17 cellular contexts compared by ENCODE assay signal in the genomic region with DNA sequence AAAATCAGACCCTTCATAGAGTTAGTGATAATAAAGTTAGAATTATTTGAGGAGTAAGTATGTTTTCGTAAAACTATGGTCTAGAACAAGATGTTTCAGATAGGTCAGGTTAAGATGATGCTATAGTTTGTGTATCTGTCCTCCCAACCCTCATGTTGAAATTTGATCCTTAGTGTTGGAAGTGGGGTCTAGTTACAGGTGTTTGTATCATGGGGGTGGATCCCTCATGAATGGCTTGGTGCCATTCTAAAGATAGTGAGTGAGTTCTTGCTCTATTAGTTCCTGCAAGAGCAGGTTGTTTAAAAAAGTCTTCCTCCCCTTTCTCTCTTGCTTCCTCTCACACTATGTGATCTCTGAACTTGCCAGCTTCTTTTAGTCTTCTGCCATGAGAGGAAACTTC.
"Had no signal": no experiment of that assay in that cellular context is flagged by ENCODE, and none has a peak within 500 bp of the region (broad histone marks: within the 10 kb centered on the region; RNA-seq: fewer than 3 reads in every experiment).

No MANE protein-coding gene starts in this region.

- DNase-seq: dermis blood vessel endothelial cell; esophagus squamous epithelium; foreskin fibroblast; kidney; left cardiac atrium; left ventricle myocardium superior; mesenchymal stem cell; midbrain; naive B cell; nephron progenitor cell; psoas muscle; retina; right lobe of liver; stimulated activated CD4-positive, alpha-beta T cell treated with anti-CD3 and anti-CD28 coated beads, Interleukin-4, amount 100 ng/mL, for 24 hours; tibial artery; upper lobe of left lung had no signal

- ATAC-seq: left cardiac atrium; left ventricle myocardium superior; psoas muscle; right lobe of liver; stimulated activated memory B cell treated with anti-CD40 and anti-IgM and Interleukin-4, amounts not matched to agents 10 μg/mL and 1 μg/mL and 100 μg/mL, for 72 hours had no signal
